32 cellular contexts compared by ENCODE assay signal in genomic region chr1:166573199-166573598, GRCh38.
"Had no signal": no experiment of that assay in that cellular context is flagged by ENCODE, and none has a peak within 500 bp of the region (broad histone marks: within the 10 kb centered on the region; RNA-seq: fewer than 3 reads in every experiment).

No MANE protein-coding gene starts in this region.

- H3K36me3 ChIP-seq: adrenal gland, ascending aorta, brain microvascular endothelial cell, breast epithelium, cardiac muscle cell had no signal

- H3K27me3 ChIP-seq: adrenal gland, ascending aorta, body of pancreas, brain microvascular endothelial cell, breast epithelium, cardiac muscle cell had no signal

- DNase-seq: activated effector memory CD4-positive, alpha-beta T cell treated with anti-CD3 and anti-CD28 coated beads, Interleukin-2, amount 50 U/mL, for 16 hours; activated effector memory CD4-positive, alpha-beta T cell treated with Interleukin-2 at 50 U/mL for 16 hours; activated gamma-delta T cell; activated gamma-delta T cell treated with Interleukin-2 at 50 U/mL for 16 hours; activated naive CD4-positive, alpha-beta T cell; activated naive CD4-positive, alpha-beta T cell treated with anti-CD3 and anti-CD28 coated beads for 36 hours; activated naive CD4-positive, alpha-beta T cell treated with anti-CD3 and anti-CD28 coated beads, Interleukin-2, amount 10 ng/mL, durations not matched to agents 7 days and 5 days; activated naive CD4-positive, alpha-beta T cell treated with anti-CD3 and anti-CD28 coated beads, Interleukin-2, amount 50 U/mL, for 16 hours; activated naive CD4-positive, alpha-beta T cell treated with Interleukin-2 at 50 U/mL for 16 hours; activated naive CD8-positive, alpha-beta T cell treated with anti-CD3 and anti-CD28 coated beads for 36 hours; activated naive CD8-positive, alpha-beta T cell treated with anti-CD3 and anti-CD28 coated beads, Interleukin-2, amount 10 ng/mL, durations not matched to agents 7 days and 5 days; activated naive CD8-positive, alpha-beta T cell treated with anti-CD3 and anti-CD28 coated beads, Interleukin-2, amount 50 U/mL, for 24 hours; activated T-cell treated with anti-CD3 and anti-CD28 coated beads, Interleukin-2, amount 50 U/mL, for 4 hours; activated T-cell treated with anti-CD3 and anti-CD28 coated beads, Interleukin-2, amount 50 U/mL, for 48 hours; activated T-cell treated with anti-CD3 and anti-CD28 coated beads, Interleukin-2, amount 50 U/mL, for 72 hours; adrenal gland; amniotic stem cell; amygdala; anterior cingulate cortex; aorta; body of pancreas; brain microvascular endothelial cell; caudate nucleus; central memory CD4-positive, alpha-beta T cell; cerebellar nuclear complex had no signal

- FAIRE-seq: astrocyte, bronchial epithelial cell had no signal

- H3K4me3 ChIP-seq: adrenal gland, ascending aorta, body of pancreas, breast epithelium, cardiac muscle cell had no signal

- H3K27ac ChIP-seq: adrenal gland, ascending aorta, body of pancreas, brain microvascular endothelial cell, breast epithelium, cardiac muscle cell had no signal

- ATAC-seq: activated naive CD4-positive, alpha-beta T cell treated with anti-CD3 and anti-CD28 coated beads, Interleukin-2, amount 50 U/mL, for 72 hours; activated naive CD8-positive, alpha-beta T cell treated with anti-CD3 and anti-CD28 coated beads, Interleukin-2, amount 50 U/mL, for 24 hours; activated T-cell treated with anti-CD3 and anti-CD28 coated beads, Interleukin-2, amount 50 U/mL, for 4 hours; activated T-cell treated with anti-CD3 and anti-CD28 coated beads, Interleukin-2, amount 50 U/mL, for 72 hours; activated T-helper 17 cell treated with anti-CD3 and anti-CD28 coated beads, Interleukin-2, amount 50 U/mL, for 72 hours; body of pancreas had no signal

- H3K4me1 ChIP-seq: adrenal gland, ascending aorta, body of pancreas, breast epithelium had no signal

- H3K9me3 ChIP-seq: adrenal gland, ascending aorta, body of pancreas, breast epithelium had no signal
